In the genomic region with DNA sequence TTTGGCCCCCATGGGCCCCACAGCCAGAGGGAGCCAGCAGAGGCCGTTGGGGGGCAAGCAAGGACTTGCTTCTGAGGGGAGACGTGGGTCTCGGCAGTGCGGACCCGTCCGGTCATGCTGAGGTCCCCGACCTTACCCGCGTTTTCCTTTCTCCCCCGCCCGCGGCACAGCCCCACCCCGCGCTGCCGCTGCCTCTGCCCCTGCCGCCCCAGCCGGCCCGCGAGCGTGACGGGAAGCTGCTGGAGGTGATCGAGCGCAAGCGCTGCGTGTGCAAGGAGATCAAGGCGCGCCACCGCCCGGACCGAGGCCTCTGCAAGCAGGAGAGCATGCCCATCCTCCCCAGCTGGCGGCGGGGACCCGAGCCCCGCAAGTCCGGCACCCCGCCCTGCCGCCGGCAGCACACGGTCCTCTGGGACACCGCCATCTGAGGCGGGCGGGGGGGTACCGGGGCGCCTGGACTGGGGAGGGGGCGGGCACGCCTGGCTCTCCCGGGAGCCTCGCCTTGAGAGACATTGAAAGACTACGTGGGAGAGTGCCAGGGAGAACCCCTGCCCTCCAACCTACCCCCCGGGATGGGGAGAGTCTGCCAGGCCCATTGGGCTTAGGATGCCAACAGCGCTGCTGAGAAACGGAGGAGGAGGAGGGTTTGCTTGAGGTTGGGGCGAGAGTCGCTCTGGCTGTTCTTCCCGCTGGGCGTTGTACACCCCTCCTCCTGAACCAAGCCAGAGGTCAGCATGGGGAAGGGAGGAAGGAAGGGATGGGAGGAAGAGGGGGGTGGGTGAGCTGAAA, we compare ENCODE assay signal across 8 cellular contexts. TPM values are rescaled to one million over a fixed set of nuclear protein-coding genes. Genes with fewer than 3 reads are reported as not detected.
A peak's percentile ranks its signal among the peaks of the same experiment; 100 is the strongest.
DNase-seq lines count a peak whose midpoint lies in the region; ATAC-seq, FAIRE-seq and TF ChIP-seq lines count a peak whose summit lies in the region.

No MANE protein-coding gene starts in this region.

- ATAC-seq in body of pancreas (peak; percentile 56), left lobe of liver (peak; percentile 85), GM18519 (IDR thresholded peaks at IDR 0.05; ENCODE audit: low FRiP score, unreplicated experiment) (no peak), GM18861 (IDR thresholded peaks at IDR 0.05; ENCODE audit: unreplicated experiment) (no peak)

- peaks cover 10% of the 10 kb centered on the region for H3K4me1 ChIP-seq in body of pancreas
- no peaks in the 10 kb centered on the region for H3K4me1 ChIP-seq in A673 (ENCODE audit: insufficient read depth, low read length, poor library complexity, severe bottlenecking)

- H3K27ac ChIP-seq in body of pancreas (no peak overlapping the region), A673 (ENCODE audit: low read depth, low read length, poor library complexity, severe bottlenecking) (no peak overlapping the region)

- 18 to 25% methylated on average over 15 to 45 of the region's 56 CpGs for WGBS in body of pancreas, 2 donors

- H3K27me3 ChIP-seq in body of pancreas (no peaks in the 10 kb centered on the region), A673 (replicated peaks; ENCODE audit: insufficient read depth, low read depth, low read length, poor library complexity) (no peaks in the 10 kb centered on the region)

- peak; percentile 67 for DNase-seq in GM12892 (ENCODE audit: insufficient read length)
- DNase-seq in T-helper 2 cell: peak in 3 of 5 experiments; percentile 36 to 74 (median 41)
- peak; percentile 41 to 54 (median 48) for DNase-seq in body of pancreas
- DNase-seq in left lobe of liver (ENCODE audit: low spot score): no peak
- DNase-seq in stimulated activated CD4-positive, alpha-beta T cell treated with anti-CD3 and anti-CD28 coated beads, Interleukin-4, amount 100 ng/mL, for 48 hours (ENCODE audit: low read depth in 2 of 2): peak; percentile 47 to 57
- no peak for DNase-seq in A673 (ENCODE audit: low spot score)

- BruUV-seq in A673 (replicated peaks; lab: Mats Ljungman, UMichigan): no TSS peak

- H3K9me3 ChIP-seq in body of pancreas (no peaks in the 10 kb centered on the region), A673 (ENCODE audit: low read depth, low read length, poor library complexity, severe bottlenecking) (no peaks in the 10 kb centered on the region)

- intact Hi-C loops in body of pancreas (cut with DNase I) (no loop called here), A673 (cut with micrococcal nuclease; ENCODE audit: unreplicated experiment) (no loop called here)

- TF ChIP-seq POLR2A in GM12892 (IDR thresholded peaks at IDR 0.05; ENCODE audit: low read depth, low read length): no peak
- TF ChIP-seq POLR2A in body of pancreas (IDR thresholded peaks at IDR 0.05): no peak

- CTCF ChIA-PET in A673 (lab: Charles Lee): no interaction called here

- no peak for FAIRE-seq in GM12892 (lab: Jason Lieb, UNC)

- H3K36me3 ChIP-seq in body of pancreas (replicated peaks in 1 of 2; ENCODE audit: insufficient read depth in 1 of 2, low read depth in 2 of 2): no peaks in the 10 kb centered on the region
- no peaks in the 10 kb centered on the region for H3K36me3 ChIP-seq in A673 (ENCODE audit: insufficient read depth, low read length, poor library complexity, severe bottlenecking)

- H3K4me3 ChIP-seq in body of pancreas: no peak overlapping the region
- H3K4me3 ChIP-seq in A673 (ENCODE audit: low read depth, low read length, poor library complexity, severe bottlenecking): no peak overlapping the region

- POLR2A ChIA-PET in A673 (lab: Charles Lee; ENCODE audit: low non-redundant PET): no interaction called here

- TF ChIP-seq CTCF in body of pancreas (IDR thresholded peaks at IDR 0.05): no peak
- TF ChIP-seq CTCF in A673 (conservative IDR thresholded peaks at IDR 0.05; ENCODE audit: low read depth, low read length): no peak

RNA-seq across cellular contexts. Expression of gene NYAP1, which starts 9.9 kb away (rescaled TPM):
- polyA plus RNA-seq in GM12892 (2012; ENCODE audit: missing spikeins): 0.08 TPM
- 1 to 10 TPM; 1.0 to 1.3 TPM for total RNA-seq in body of pancreas
- 0.38 TPM for total RNA-seq in left lobe of liver
- total RNA-seq in A673 (2021): 1.3 and 3.2 TPM in 2 replicates

RNA-seq across cellular contexts. Expression of gene TSC22D4, which starts 14.7 kb away (rescaled TPM):
- polyA plus RNA-seq in GM12892 (2012; ENCODE audit: missing spikeins): 12.6 TPM
- total RNA-seq in body of pancreas: 10 to 100 TPM; 16.6 to 34.9 TPM
- total RNA-seq in left lobe of liver: 16.9 TPM
- 69.0 and 71.0 TPM in 2 replicates for total RNA-seq in A673 (2021)

RNA-seq across cellular contexts. Expression of gene SPACDR, which starts 29.6 kb away (rescaled TPM):
- polyA plus RNA-seq in GM12892 (2012; ENCODE audit: missing spikeins): 0.95 TPM
- total RNA-seq in body of pancreas (1 to 10 TPM in 1 of 2 donors, not detected in 1; 1.0 TPM), left lobe of liver (not detected), A673 (2021) (2.9 and 3.9 TPM in 2 replicates)

RNA-seq across cellular contexts. Expression of gene AGFG2, which starts 45.3 kb away (rescaled TPM):
- 12.4 TPM for polyA plus RNA-seq in GM12892 (2012; ENCODE audit: missing spikeins)
- total RNA-seq in body of pancreas (10 to 100 TPM; 20.4 to 24.6 TPM), left lobe of liver (87.8 TPM), A673 (2021) (12.8 and 15.3 TPM in 2 replicates)

RNA-seq across cellular contexts. Expression of gene PPP1R35, which starts 57.4 kb away (rescaled TPM):
- polyA plus RNA-seq in GM12892 (2012; ENCODE audit: missing spikeins): 14.3 TPM
- total RNA-seq in body of pancreas (10 to 100 TPM; 39.4 to 69.2 TPM), left lobe of liver (13.8 TPM), A673 (2021) (27.3 and 37.3 TPM in 2 replicates)

Comparison
In these comparisons a context has a peak if more than half of its experiments do, and no peak if none do; other contexts are left out.
1. DNase-seq: peak in GM12892 (single experiment), T-helper 2 cell (3 of 5), body of pancreas (4 of 4) and stimulated activated CD4-positive, alpha-beta T cell treated with anti-CD3 and anti-CD28 coated beads, Interleukin-4, amount 100 ng/mL, for 48 hours (2 of 2); none in left lobe of liver (single experiment) and A673 (single experiment).
2. ATAC-seq: peak in body of pancreas (single experiment) and left lobe of liver (single experiment); none in GM18519 (single experiment) and GM18861 (single experiment).